8 cellular contexts compared by ENCODE assay signal in the genomic region with DNA sequence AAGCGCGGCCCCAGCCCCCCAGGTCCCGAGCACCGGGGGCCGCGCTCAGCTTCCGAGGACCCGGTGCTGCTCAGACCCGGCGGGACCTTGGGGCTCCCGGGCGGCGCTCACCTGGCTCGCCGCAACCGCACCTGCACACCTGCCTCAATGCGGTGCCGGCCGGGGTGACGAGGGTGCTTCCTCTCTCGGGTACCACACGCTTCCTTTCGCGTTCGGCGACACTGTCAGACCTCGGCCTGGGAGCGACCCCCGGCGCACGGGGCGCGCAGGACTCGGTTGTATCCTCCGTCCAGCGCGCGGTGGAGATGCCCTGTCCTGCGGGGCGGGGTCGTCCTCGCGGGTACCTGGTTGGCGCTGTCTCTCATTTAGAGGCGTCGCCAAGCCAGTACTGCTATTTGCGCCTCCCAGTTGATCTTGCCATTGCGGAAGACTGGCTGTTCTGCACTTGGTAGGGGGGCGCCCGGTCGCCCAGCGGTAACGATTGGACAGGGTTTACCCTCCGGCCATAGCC. TPM values are rescaled to one million over a fixed set of nuclear protein-coding genes. Genes with fewer than 3 reads are reported as not detected.
DNase-seq lines count a peak whose midpoint lies in the region; ATAC-seq and TF ChIP-seq lines count a peak whose summit lies in the region.

No MANE protein-coding gene starts in this region.

- peak overlapping the region; percentile 94 for H3K4me2 ChIP-seq in BLaER1

- H3K36me3 ChIP-seq in BLaER1 (no peaks in the 10 kb centered on the region), duodenal mucosa (ENCODE audit: control insufficient read depth in 1 of 2, insufficient read depth in 2 of 2, low read length in 2 of 2) (no peaks in the 10 kb centered on the region), thoracic aorta (no peaks in the 10 kb centered on the region)

- H3K27me3 ChIP-seq in BLaER1, result no peaks in the 10 kb centered on the region
- no peaks in the 10 kb centered on the region for H3K27me3 ChIP-seq in duodenal mucosa (ENCODE audit: control insufficient read depth in 1 of 2, insufficient read depth in 2 of 2, low read length in 2 of 2)
- H3K27me3 ChIP-seq in thoracic aorta (replicated peaks; ENCODE audit: insufficient read depth), result no peaks in the 10 kb centered on the region

- H3K27ac ChIP-seq in BLaER1 (peak overlapping the region; percentile 75; the same call in 1 of the 2 replicates), duodenal mucosa (ENCODE audit: low read depth, low read length) (no peak overlapping the region), thoracic aorta (peak overlapping the region in 1 of 2 donors; percentile 40)

- DNase-seq in LNCaP clone FGC (ENCODE audit: low read depth) (no peak), lung microvascular endothelial cell (ENCODE audit: low read depth in 2 of 2) (peak; percentile 37 to 42), thoracic aorta (ENCODE audit: low spot score) (no peak), NCI-H2029 treated with DMSO at 0.1 percent for 48 hours (lab: John Stamatoyannopoulos, UW) (no peak)
- DNase-seq in activated CD4-positive, alpha-beta T cell treated with anti-CD3 and anti-CD28 coated beads for 4 hours, result peak; percentile 33 to 43

- TF ChIP-seq CTCF in LNCaP clone FGC (IDR thresholded peaks at IDR 0.05; ENCODE audit: control insufficient read depth, extremely low read depth, insufficient read depth) (0 out of 2 replicates have a peak, but pooled peaks have one; percentile 14), thoracic aorta (IDR thresholded peaks at IDR 0.05) (no peak)

- peaks cover 50% of the 10 kb centered on the region for H4K20me1 ChIP-seq in BLaER1

- H3K4me1 ChIP-seq in BLaER1 (peaks cover 58% of the 10 kb centered on the region), duodenal mucosa (ENCODE audit: control insufficient read depth in 1 of 2, insufficient read depth in 2 of 2, low read length in 2 of 2) (peaks cover 30 to 31% of the 10 kb centered on the region in 2 donors), thoracic aorta (ENCODE audit: control insufficient read depth in 1 of 2, low read depth in 2 of 2) (peaks cover 22 to 39% of the 10 kb centered on the region in 2 donors)

- peak overlapping the region; percentile 86 for H3K4me3 ChIP-seq in BLaER1
- H3K4me3 ChIP-seq in LNCaP clone FGC (ENCODE audit: low read depth, low read length), result peak overlapping the region; percentile 74
- H3K4me3 ChIP-seq in duodenal mucosa (ENCODE audit: low read depth in 1 of 2, low read length in 2 of 2), result peak overlapping the region; percentile 77 to 79
- peak overlapping the region; percentile 94 for H3K4me3 ChIP-seq in thoracic aorta

- peak; percentile 20 for ATAC-seq in GM21390 (IDR thresholded peaks at IDR 0.05; ENCODE audit: unreplicated experiment)
- ATAC-seq in thoracic aorta (ENCODE audit: insufficient number of reproducible peaks, low FRiP score, low read depth), result no peak

- H3K9me3 ChIP-seq in BLaER1, result no peaks in the 10 kb centered on the region
- no peaks in the 10 kb centered on the region for H3K9me3 ChIP-seq in duodenal mucosa (ENCODE audit: control insufficient read depth in 1 of 2, low read length in 2 of 2)
- H3K9me3 ChIP-seq in thoracic aorta, result no peaks in the 10 kb centered on the region

- H3K9ac ChIP-seq in BLaER1, result peak overlapping the region; percentile 77
- H3K9ac ChIP-seq in duodenal mucosa (ENCODE audit: low read depth in 1 of 2, low read length in 2 of 2), result peak overlapping the region; percentile 45 to 66

RNA-seq across cellular contexts. Expression of a gene that starts 0.7 kb away (rescaled TPM):
- total RNA-seq in lung microvascular endothelial cell (31.8 and 48.4 TPM in 2 replicates), thoracic aorta (100 to 1,000 TPM in 1 of 2 donors, 10 to 100 TPM in 1; 80.4 to 125 TPM)

RNA-seq across cellular contexts. Expression of a gene that starts 14.5 kb away (rescaled TPM):
- total RNA-seq in lung microvascular endothelial cell (24.2 and 34.7 TPM in 2 replicates), thoracic aorta (10 to 100 TPM; 49.4 to 80.5 TPM)

Comparison
In these comparisons a context has a peak if more than half of its experiments do, and no peak if none do; other contexts are left out.
1. DNase-seq: peak in activated CD4-positive, alpha-beta T cell treated with anti-CD3 and anti-CD28 coated beads for 4 hours (2 of 2) and lung microvascular endothelial cell (2 of 2); none in LNCaP clone FGC (single experiment), thoracic aorta (single experiment) and NCI-H2029 treated with DMSO at 0.1 percent for 48 hours (single experiment).
2. Peak in every context shown above with its lines, with median percentiles within 50 percentile points of each other: H3K4me3 ChIP-seq.